Comparison of ENCODE assay signal across 20 cellular contexts in the genomic region with DNA sequence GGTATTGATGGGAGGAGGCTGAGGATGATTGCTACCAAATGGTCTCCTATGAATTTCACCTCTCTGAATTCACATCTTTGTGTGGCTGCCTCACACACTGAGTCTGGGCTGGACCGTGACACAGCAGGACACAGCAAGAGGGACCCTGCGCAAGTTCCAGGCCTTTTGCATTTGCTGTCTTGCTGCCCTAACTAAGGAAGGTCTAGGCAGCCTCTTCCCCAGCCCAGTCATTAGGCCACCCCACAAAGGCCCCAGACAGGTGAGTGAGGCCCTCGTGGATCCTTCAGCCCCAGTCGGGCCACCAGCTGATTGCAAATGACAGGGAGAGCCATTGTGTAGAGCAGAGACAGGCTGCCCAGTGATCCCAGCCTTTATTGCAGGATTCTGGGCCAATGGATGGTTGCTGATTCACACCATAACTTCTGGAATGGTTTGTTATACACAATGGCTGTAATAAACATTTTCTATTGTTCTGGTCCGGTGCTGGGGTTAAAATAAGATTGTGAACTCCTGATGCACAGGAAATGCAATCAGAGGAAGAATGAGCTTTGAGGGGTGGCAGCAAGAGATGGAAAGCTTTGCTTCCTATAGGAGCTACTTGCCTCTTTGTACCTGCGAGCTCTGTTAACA.
"Had no signal": no experiment of that assay in that cellular context is flagged by ENCODE, and none has a peak within 500 bp of the region (broad histone marks: within the 10 kb centered on the region; RNA-seq: fewer than 3 reads in every experiment).

No MANE protein-coding gene starts in this region.

- H3K4me1 Mint-ChIP-seq: immature natural killer cell; naive thymus-derived CD8-positive, alpha-beta T cell had no signal

- H3K27ac Mint-ChIP-seq: immature natural killer cell; naive thymus-derived CD8-positive, alpha-beta T cell had no signal

- H3K36me3 Mint-ChIP-seq: immature natural killer cell; naive thymus-derived CD8-positive, alpha-beta T cell had no signal

- DNase-seq: central memory CD4-positive, alpha-beta T cell; effector CD8-positive, alpha-beta T cell; foreskin fibroblast; glutamatergic neuron; immature natural killer cell; kidney; left colon; left ventricle myocardium superior; naive thymus-derived CD8-positive, alpha-beta T cell; posterior cingulate gyrus; small intestine; stimulated activated CD4-positive, alpha-beta T cell treated with anti-CD3 and anti-CD28 coated beads, Interleukin-2, amount 100 ng/mL, for 48 hours; stimulated activated naive CD4-positive, alpha-beta T cell treated with Interleukin-2 at 50 U/mL for 16 hours; trophoblast cell had no signal

- H3K4me3 ChIP-seq: esophagus muscularis mucosa, gastroesophageal sphincter, lung, right atrium auricular region had no signal

- H3K27me3 ChIP-seq: esophagus muscularis mucosa, gastroesophageal sphincter, right atrium auricular region had no signal

- H3K27ac ChIP-seq: epithelial cell of prostate, esophagus muscularis mucosa, gastroesophageal sphincter, neutrophil, right atrium auricular region had no signal

- H3K9me3 Mint-ChIP-seq: immature natural killer cell; naive thymus-derived CD8-positive, alpha-beta T cell had no signal

- H3K4me3 Mint-ChIP-seq: immature natural killer cell; naive thymus-derived CD8-positive, alpha-beta T cell had no signal

- H3K9me3 ChIP-seq: esophagus muscularis mucosa, gastroesophageal sphincter, neutrophil, right atrium auricular region had no signal

- H3K36me3 ChIP-seq: neutrophil, right atrium auricular region had no signal

- H3K4me1 ChIP-seq: gastroesophageal sphincter, right atrium auricular region had no signal
